In the genomic region with DNA sequence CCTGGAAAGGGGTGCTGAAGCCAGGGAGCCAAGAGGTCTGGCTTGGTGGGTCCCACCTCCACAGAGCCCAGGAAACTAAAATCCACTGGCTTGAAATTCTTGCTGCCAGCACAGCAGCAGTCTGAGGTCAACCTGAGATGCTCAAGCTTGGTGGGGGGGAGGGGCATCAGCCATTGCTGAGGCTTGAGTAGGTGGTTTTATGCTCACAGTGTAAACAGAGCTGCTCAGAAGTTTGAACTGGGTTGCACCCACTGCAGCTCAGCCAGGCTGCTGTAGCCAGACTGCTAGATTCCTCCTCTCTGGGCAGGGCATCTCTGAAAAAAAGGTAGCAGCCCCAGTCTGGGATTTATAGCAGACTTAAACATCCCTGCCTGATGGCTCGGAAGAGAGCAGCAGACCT, we compare ENCODE assay signal across 18 cellular contexts.
"Had no signal": no experiment of that assay in that cellular context is flagged by ENCODE, and none has a peak within 500 bp of the region (broad histone marks: within the 10 kb centered on the region; RNA-seq: fewer than 3 reads in every experiment).

No MANE protein-coding gene starts in this region.

- ATAC-seq: activated naive CD4-positive, alpha-beta T cell treated with anti-CD3 and anti-CD28 coated beads, Interleukin-2, amount 50 U/mL, for 72 hours; effector memory CD8-positive, alpha-beta T cell; natural killer cell treated with Interleukin-12 subunit alpha and Interleukin-12 subunit beta and Interleukin-15 and Interleukin-18, amount 100 ng/mL, for 72 hours; sciatic nerve; stimulated activated naive B cell treated with anti-CD40 and anti-IgM and Interleukin-4, amounts not matched to agents 10 μg/mL and 1 μg/mL and 100 μg/mL, for 72 hours; T-helper 17 cell had no signal

- H3K27me3 ChIP-seq: esophagus muscularis mucosa, transverse colon had no signal

- H3K27ac ChIP-seq: esophagus muscularis mucosa, transverse colon had no signal

- DNase-seq: activated CD4-positive, alpha-beta T cell treated with anti-CD3 and anti-CD28 coated beads, Interleukin-2, amount 10 ng/mL, durations not matched to agents 24 days and 14 days; activated gamma-delta T cell treated with Interleukin-2 at 50 U/mL for 16 hours; activated T-cell treated with anti-CD3 and anti-CD28 coated beads, Interleukin-2, amount 50 U/mL, for 1 hour; aorta; effector memory CD8-positive, alpha-beta T cell; glutamatergic neuron; hypothalamus; nucleus accumbens; small intestine; stimulated activated CD4-positive, alpha-beta T cell treated with anti-CD3 and anti-CD28 coated beads, Interleukin-2, amount 100 ng/mL, for 24 hours; stimulated activated CD8-positive, alpha-beta memory T cell treated with anti-CD3 and anti-CD28 coated beads, Interleukin-4, amount 100 ng/mL, for 48 hours; stimulated activated naive B cell treated with anti-CD40 and anti-IgM and Interleukin-4, amounts not matched to agents 10 μg/mL and 1 μg/mL and 100 μg/mL, for 72 hours; T-helper 17 cell; transverse colon had no signal

- H3K9me3 ChIP-seq: esophagus muscularis mucosa, transverse colon had no signal

- H3K4me1 ChIP-seq: esophagus muscularis mucosa, transverse colon had no signal

- H3K36me3 ChIP-seq: esophagus muscularis mucosa, transverse colon had no signal

- H3K4me3 ChIP-seq: esophagus muscularis mucosa, transverse colon had no signal
